In genomic region chr12:95134085-95134484, GRCh38 we compare ENCODE assay signal across 3 cellular contexts.
"Had no signal": no experiment of that assay in that cellular context is flagged by ENCODE, and none has a peak within 500 bp of the region (broad histone marks: within the 10 kb centered on the region; RNA-seq: fewer than 3 reads in every experiment).

No MANE protein-coding gene starts in this region.

- DNase-seq: GDM1, GF-D8 had no signal

- H3K4me3 ChIP-seq: GM12878 had no signal

- ATAC-seq: GM12878 had no signal
